Comparison of ENCODE assay signal across 10 cellular contexts in the genomic region with DNA sequence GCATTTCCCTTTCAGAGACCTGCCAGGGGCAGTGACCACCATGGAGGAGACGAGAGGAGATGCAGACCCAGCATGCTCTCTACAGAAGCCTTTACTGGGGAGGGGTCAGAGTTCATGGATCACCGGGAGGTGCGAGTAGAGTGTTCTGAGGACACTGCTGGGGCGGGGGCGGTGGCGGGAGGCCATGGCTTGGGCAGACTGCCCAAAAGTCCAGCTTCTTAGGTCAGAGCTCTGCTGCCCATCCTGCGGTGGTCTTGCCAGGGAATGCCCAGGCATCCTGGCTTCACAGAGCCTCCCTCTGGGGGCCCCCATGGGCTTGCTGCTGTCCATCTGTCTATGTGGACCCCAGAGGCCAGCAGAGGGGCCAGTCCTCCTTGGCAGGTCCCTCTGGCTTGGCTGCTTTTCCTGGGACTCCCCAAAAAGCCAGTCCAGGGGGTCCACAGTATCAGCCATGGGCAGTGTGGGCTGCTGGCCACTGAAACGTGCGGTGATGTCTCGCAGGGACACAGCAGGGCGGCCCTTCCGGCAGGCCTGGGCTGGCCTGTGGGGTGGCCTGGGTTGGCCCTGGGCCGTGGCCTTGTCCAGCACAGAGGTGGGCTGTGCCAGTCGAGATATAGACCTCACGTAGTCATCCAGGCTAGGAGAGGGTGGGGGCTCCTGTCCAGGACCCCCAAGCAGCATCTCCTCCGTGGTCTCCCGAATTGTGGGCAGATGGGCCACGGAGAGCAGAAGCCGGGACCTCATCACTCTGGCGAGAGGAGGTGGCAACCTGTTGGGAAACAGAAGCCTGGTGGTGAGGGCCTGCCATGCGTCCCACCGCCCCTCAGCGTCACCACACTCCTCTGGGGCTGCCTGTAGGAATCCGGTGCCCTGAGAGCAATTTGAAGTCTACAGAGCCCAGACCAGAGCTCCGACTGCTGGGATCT. TPM values are rescaled to one million over a fixed set of nuclear protein-coding genes. Genes with fewer than 3 reads are reported as not detected.
DNase-seq lines count a peak whose midpoint lies in the region; ATAC-seq and TF ChIP-seq lines count a peak whose summit lies in the region.
"Had no signal": no experiment of that assay in that cellular context is flagged by ENCODE, and none has a peak within 500 bp of the region (broad histone marks: within the 10 kb centered on the region; RNA-seq: fewer than 3 reads in every experiment).

No MANE protein-coding gene starts in this region.

- TF ChIP-seq CTCF in RWPE1 (conservative IDR thresholded peaks at IDR 0.05; ENCODE audit: low read depth) (no peak), gastroesophageal sphincter (IDR thresholded peaks at IDR 0.05) (no peak), osteocyte (IDR thresholded peaks at IDR 0.05) (no peak)

- TF ChIP-seq EP300 in gastroesophageal sphincter (IDR thresholded peaks at IDR 0.05) = no peak

- DNase-seq in RWPE1 (ENCODE audit: low spot score) (no peak), osteocyte (ENCODE audit: extremely low spot score, unreplicated experiment) (no peak), T-cell (no peak), 8988T (no peak)
- DNase-seq: activated CD8-positive, alpha-beta memory T cell treated with anti-CD3 and anti-CD28 coated beads, Interleukin-2, amount 50 U/mL, for 4 hours had no signal

- POLR2A ChIA-PET in RWPE1 (lab: Yijun Ruan, JAX; ENCODE audit: low non-redundant PET) = no interaction called here
- POLR2A ChIA-PET in T-cell (lab: Charles Lee) = no interaction called here

- H3K4me1 ChIP-seq in ACC112 (ENCODE audit: control insufficient read depth, insufficient read depth, low read length, unreplicated experiment) (peaks cover 66% of the 10 kb centered on the region), gastroesophageal sphincter (peaks cover 0 to 98% (median 58%) of the 10 kb centered on the region in 3 donors)

- H3K27ac ChIP-seq in ACC112 (ENCODE audit: low read depth, low read length) = no peak overlapping the region
- peak overlapping the region; percentile 71; the same call in 1 of the 2 replicates for H3K27ac ChIP-seq in RWPE1
- peak overlapping the region; percentile 90 to 94 (median 92) for H3K27ac ChIP-seq in gastroesophageal sphincter
- H3K27ac ChIP-seq: HL-60 had no signal

- H3K4me3 ChIP-seq in ACC112 (ENCODE audit: low read depth, low read length) (peak overlapping the region; percentile 79), gastroesophageal sphincter (peak overlapping the region; percentile 65 to 67)

- no peaks in the 10 kb centered on the region for H3K36me3 ChIP-seq in ACC112 (ENCODE audit: insufficient read depth, low read length)
- peaks cover 0 to 33% of the 10 kb centered on the region in 2 donors for H3K36me3 ChIP-seq in gastroesophageal sphincter

- H3K4me3 Mint-ChIP-seq in osteocyte (ENCODE audit: unreplicated experiment) = peak overlapping the region; percentile 78
- H3K4me3 Mint-ChIP-seq in T-cell = no peak overlapping the region

- no peak overlapping the region for H2AFZ ChIP-seq in ACC112 (ENCODE audit: low read length, unreplicated experiment)

- H3K36me3 Mint-ChIP-seq in osteocyte (ENCODE audit: unreplicated experiment) (peaks cover 3% of the 10 kb centered on the region), T-cell (no peaks in the 10 kb centered on the region)

- no peaks in the 10 kb centered on the region for H3K9me3 ChIP-seq in gastroesophageal sphincter

- peaks cover 79% of the 10 kb centered on the region for H3K4me1 Mint-ChIP-seq in osteocyte (ENCODE audit: unreplicated experiment)
- peaks cover 7 to 20% (median 10%) of the 10 kb centered on the region in 3 donors for H3K4me1 Mint-ChIP-seq in T-cell

- peaks cover 10% of the 10 kb centered on the region for H3K79me2 ChIP-seq in ACC112 (ENCODE audit: control insufficient read depth, insufficient read depth, low read length, unreplicated experiment)

- H3K27me3 ChIP-seq in ACC112 (ENCODE audit: insufficient read depth, low read length) = no peaks in the 10 kb centered on the region
- H3K27me3 ChIP-seq in gastroesophageal sphincter = no peaks in the 10 kb centered on the region

- ATAC-seq in gastroesophageal sphincter = no peak
- no peak for ATAC-seq in HG03571 (IDR thresholded peaks at IDR 0.05; ENCODE audit: unreplicated experiment)
- ATAC-seq in T-cell (replicated peaks in 1 of 4) = no peak
- no peak for ATAC-seq in GM19452 (IDR thresholded peaks at IDR 0.05; ENCODE audit: unreplicated experiment)

- TF ChIP-seq POLR2A in gastroesophageal sphincter (IDR thresholded peaks at IDR 0.05) = peak in 1 of 2 donors; percentile 38

- H3K27me3 Mint-ChIP-seq in osteocyte (ENCODE audit: unreplicated experiment) = no peaks in the 10 kb centered on the region
- no peaks in the 10 kb centered on the region for H3K27me3 Mint-ChIP-seq in T-cell

- H3K9me3 Mint-ChIP-seq in osteocyte (ENCODE audit: unreplicated experiment) = no peaks in the 10 kb centered on the region
- H3K9me3 Mint-ChIP-seq in T-cell = no peaks in the 10 kb centered on the region

- CTCF ChIA-PET in RWPE1 (lab: Yijun Ruan, JAX) = interaction anchor here (0.6 to 1.4 kb wide), 4 partner anchors 45 to 523 kb away, joined by 3 to 5 read pairs (median 4); no protein-coding TSS in a partner anchor
- CTCF ChIA-PET in T-cell (lab: Charles Lee) = interaction anchor here in 1 of 2 donors (0.6 to 1.2 kb wide), 2 partner anchors 18 to 20 kb away, joined by 3 to 19 read pairs; no protein-coding TSS in a partner anchor

- peak overlapping the region; percentile 88 for H3K27ac Mint-ChIP-seq in osteocyte (ENCODE audit: unreplicated experiment)
- no peak overlapping the region for H3K27ac Mint-ChIP-seq in T-cell

- 50% methylated on average over 6 of the region's 25 CpGs; no CpG with 5 or more reads in 1 of the 2 donors for WGBS in gastroesophageal sphincter (ENCODE audit: low coverage in 1 of 2), 2 donors

RNA-seq across cellular contexts. Expression of gene DEPP1, which starts 1.1 kb away (rescaled TPM):
- total RNA-seq in gastroesophageal sphincter (100 to 1,000 TPM in 2 of 4 donors, 10 to 100 TPM in 2; 48.3 to 428 (median 103) TPM), osteocyte (10.3 and 10.4 TPM in 2 replicates), T-cell (under 1 TPM in 3 of 5 donors, not detected in 2; 0.30 to 0.66 (median 0.35) TPM)

RNA-seq across cellular contexts. Expression of gene RASSF4, which starts 17.9 kb away (rescaled TPM):
- 10 to 100 TPM; 23.5 to 57.7 (median 31.6) TPM for total RNA-seq in gastroesophageal sphincter
- 11.7 and 11.8 TPM in 2 replicates for total RNA-seq in osteocyte
- 1 to 10 TPM in 4 of 5 donors, under 1 TPM in 1; 0.55 to 2.8 (median 1.7) TPM for total RNA-seq in T-cell

RNA-seq across cellular contexts. Expression of gene ZNF22, which starts 23.2 kb away (rescaled TPM):
- 10 to 100 TPM; 19.2 to 35.6 (median 27.1) TPM for total RNA-seq in gastroesophageal sphincter
- 22.9 and 23.4 TPM in 2 replicates for total RNA-seq in osteocyte
- total RNA-seq in T-cell = 10 to 100 TPM; 18.4 to 27.5 (median 21.1) TPM
